ENCODE assay signal across 1 cellular context in genomic region chr17:41647940-41648410, GRCh38.
TF ChIP-seq lines count a peak whose summit lies in the region.

No MANE protein-coding gene starts in this region.

TF ChIP-seq in GM23338, 12 proteins besides CTCF, POLR2A, EP300 and RAD21 (continued from another document):
- TF ChIP-seq ZNF462 (CRISPR knock-in tag; IDR thresholded peaks at IDR 0.05) (0 out of 2 replicates have a peak, but pooled peaks have one; percentile 19), CREB1 (CRISPR knock-in tag; IDR thresholded peaks at IDR 0.05; ENCODE audit: low read depth) (peak; percentile 40; the same call in 1 of the 2 replicates), NANOG (IDR thresholded peaks at IDR 0.05; ENCODE audit: borderline replicate concordance) (no peak)
